In genomic region chr22:35891442-35891841, GRCh38 we compare ENCODE assay signal across 16 cellular contexts.
A peak's percentile ranks its signal among the peaks of the same experiment; 100 is the strongest.
DNase-seq lines count a peak whose midpoint lies in the region; ATAC-seq and TF ChIP-seq lines count a peak whose summit lies in the region.
"Had no signal": no experiment of that assay in that cellular context is flagged by ENCODE, and none has a peak within 500 bp of the region (broad histone marks: within the 10 kb centered on the region; RNA-seq: fewer than 3 reads in every experiment).

No MANE protein-coding gene starts in this region.

- no peak for TF ChIP-seq EP300 in esophagus muscularis mucosa (IDR thresholded peaks at IDR 0.05)

- in situ Hi-C loops in gastrocnemius medialis (cut with MboI; ENCODE audit: low sequenced_read_pairs in 4 of 4) = no loop called here

- no TSS peak for BruUV-seq in A673 (replicated peaks; lab: Mats Ljungman, UMichigan)

- H3K27ac ChIP-seq in A673 (ENCODE audit: low read depth, low read length, poor library complexity, severe bottlenecking) (peak overlapping the region; percentile 8), HEK293 (ENCODE audit: extremely low read depth, low read depth, low read length) (no peak overlapping the region), esophagus muscularis mucosa (replicated peaks in 1 of 4) (peak overlapping the region; percentile 83 to 87 (median 85)), gastrocnemius medialis (peak overlapping the region in 3 of 4 donors; percentile 79 to 88 (median 86)), esophagus squamous epithelium (peak overlapping the region in 2 of 4 donors; percentile 89 to 90)
- H3K27ac ChIP-seq: RWPE1, SJCRH30 had no signal

- TF ChIP-seq CTCF in A673 (conservative IDR thresholded peaks at IDR 0.05; ENCODE audit: low read depth, low read length) (no peak), HEK293 (tag by site-specific recombination; IDR thresholded peaks at IDR 0.05) (no peak), esophagus muscularis mucosa (IDR thresholded peaks at IDR 0.05) (no peak), gastrocnemius medialis (IDR thresholded peaks at IDR 0.05 in 4 of 5, conservative IDR thresholded peaks at IDR 0.05 in 1 of 5) (no peak), esophagus squamous epithelium (IDR thresholded peaks at IDR 0.05) (no peak)

- CTCF ChIA-PET in A673 (lab: Charles Lee) = no interaction called here
- CTCF ChIA-PET in HEK293 (lab: Yijun Ruan, JAX) = interaction anchor here (0.8 to 1.0 kb wide), 2 partner anchors 11 to 174 kb away, joined by 3 to 4 read pairs; no protein-coding TSS in a partner anchor

- POLR2A ChIA-PET in A673 (lab: Charles Lee; ENCODE audit: low non-redundant PET) (interaction anchor here (1.1 kb wide), 1 partner anchor 24 kb away, joined by 3 read pairs; no protein-coding TSS in a partner anchor), HEK293 (lab: Yijun Ruan, JAX) (no interaction called here)

- intact Hi-C loops in A673 (cut with micrococcal nuclease; ENCODE audit: unreplicated experiment) = no loop called here
- intact Hi-C loops in esophagus muscularis mucosa (cut with DNase I) = no loop called here
- intact Hi-C loops in gastrocnemius medialis (cut with DNase I; ENCODE audit: low total_unique reads) = no loop called here
- intact Hi-C loops in esophagus squamous epithelium (cut with DNase I) = no loop called here

- TF ChIP-seq POLR2A in esophagus muscularis mucosa (IDR thresholded peaks at IDR 0.05; ENCODE audit: low read depth) (no peak), gastrocnemius medialis (IDR thresholded peaks at IDR 0.05) (no peak), esophagus squamous epithelium (IDR thresholded peaks at IDR 0.05) (no peak)

- H3K36me3 ChIP-seq in A673 (ENCODE audit: insufficient read depth, low read length, poor library complexity, severe bottlenecking) (no peaks in the 10 kb centered on the region), HEK293 (ENCODE audit: control insufficient read depth in 2 of 2, insufficient read depth in 1 of 2, low read length in 2 of 2) (no peaks in the 10 kb centered on the region), esophagus muscularis mucosa (no peaks in the 10 kb centered on the region), gastrocnemius medialis (no peaks in the 10 kb centered on the region), esophagus squamous epithelium (no peaks in the 10 kb centered on the region)
- H3K36me3 ChIP-seq: SJCRH30 had no signal

- H3K27me3 ChIP-seq in A673 (replicated peaks; ENCODE audit: insufficient read depth, low read depth, low read length, poor library complexity) (no peaks in the 10 kb centered on the region), esophagus muscularis mucosa (no peaks in the 10 kb centered on the region), gastrocnemius medialis (no peaks in the 10 kb centered on the region), esophagus squamous epithelium (no peaks in the 10 kb centered on the region)
- H3K27me3 ChIP-seq: SJCRH30 had no signal

- WGBS in esophagus muscularis mucosa = 74% methylated on average over 1 of the region's 1 CpG
- WGBS in esophagus squamous epithelium, 2 donors = 64 to 85% methylated on average over 1 of the region's 1 CpG

- no peak for ATAC-seq in gastrocnemius medialis
- no peak for ATAC-seq in HG02588 (IDR thresholded peaks at IDR 0.05; ENCODE audit: unreplicated experiment)

- no peak for DNase-seq in A673 (ENCODE audit: low spot score)
- DNase-seq in esophagus muscularis mucosa (ENCODE audit: extremely low spot score) = no peak
- DNase-seq in gastrocnemius medialis = no peak
- no peak for DNase-seq in esophagus squamous epithelium (lab: John Stamatoyannopoulos, UW)
- no peak for DNase-seq in NCI-H345 treated with DMSO at 0.1 percent for 48 hours (lab: John Stamatoyannopoulos, UW; ENCODE audit: unreplicated experiment)
- DNase-seq: AML-193; CD4-positive, CD25-positive, alpha-beta regulatory T cell; GOT3; NCI-H1048; NCI-H1436 treated with DMSO at 0.1 percent for 48 hours; NCI-H2081 treated with DMSO at 0.1 percent for 48 hours; NK-92 treated with Interleukin-12 subunit alpha and Interleukin-12 subunit beta, amount 100 ng/mL, for 24 hours; SJCRH30 had no signal

- H3K4me3 ChIP-seq in A673 (ENCODE audit: low read depth, low read length, poor library complexity, severe bottlenecking) (no peak overlapping the region), HEK293 (ENCODE audit: low read depth, low read length) (no peak overlapping the region), esophagus muscularis mucosa (peak overlapping the region in 1 of 4 donors; percentile 55), gastrocnemius medialis (no peak overlapping the region), esophagus squamous epithelium (no peak overlapping the region)
- H3K4me3 ChIP-seq: SJCRH30 had no signal

- H3K9me3 ChIP-seq in A673 (ENCODE audit: low read depth, low read length, poor library complexity, severe bottlenecking) (no peaks in the 10 kb centered on the region), HEK293 (ENCODE audit: control insufficient read depth, insufficient read depth, low read depth, low read length) (no peaks in the 10 kb centered on the region), esophagus muscularis mucosa (no peaks in the 10 kb centered on the region), gastrocnemius medialis (no peaks in the 10 kb centered on the region), esophagus squamous epithelium (no peaks in the 10 kb centered on the region)
- H3K9me3 ChIP-seq: SJCRH30 had no signal

- peaks cover 50% of the 10 kb centered on the region for H3K4me1 ChIP-seq in A673 (ENCODE audit: insufficient read depth, low read length, poor library complexity, severe bottlenecking)
- peaks cover 23% of the 10 kb centered on the region for H3K4me1 ChIP-seq in HEK293 (ENCODE audit: control insufficient read depth, insufficient read depth, low read length)
- peaks cover 34 to 78% (median 63%) of the 10 kb centered on the region in 4 donors for H3K4me1 ChIP-seq in esophagus muscularis mucosa
- peaks cover 76 to 92% of the 10 kb centered on the region in 2 donors for H3K4me1 ChIP-seq in gastrocnemius medialis
- peaks cover 26 to 65% (median 37%) of the 10 kb centered on the region in 3 donors for H3K4me1 ChIP-seq in esophagus squamous epithelium

TF ChIP-seq in HEK293, 187 proteins besides CTCF, POLR2A, EP300 and RAD21 (continues in another document):
- TF ChIP-seq, protein P1, sequence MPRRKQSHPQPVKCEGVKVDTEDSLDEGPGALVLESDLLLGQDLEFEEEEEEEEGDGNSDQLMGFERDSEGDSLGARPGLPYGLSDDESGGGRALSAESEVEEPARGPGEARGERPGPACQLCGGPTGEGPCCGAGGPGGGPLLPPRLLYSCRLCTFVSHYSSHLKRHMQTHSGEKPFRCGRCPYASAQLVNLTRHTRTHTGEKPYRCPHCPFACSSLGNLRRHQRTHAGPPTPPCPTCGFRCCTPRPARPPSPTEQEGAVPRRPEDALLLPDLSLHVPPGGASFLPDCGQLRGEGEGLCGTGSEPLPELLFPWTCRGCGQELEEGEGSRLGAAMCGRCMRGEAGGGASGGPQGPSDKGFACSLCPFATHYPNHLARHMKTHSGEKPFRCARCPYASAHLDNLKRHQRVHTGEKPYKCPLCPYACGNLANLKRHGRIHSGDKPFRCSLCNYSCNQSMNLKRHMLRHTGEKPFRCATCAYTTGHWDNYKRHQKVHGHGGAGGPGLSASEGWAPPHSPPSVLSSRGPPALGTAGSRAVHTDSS (tag by site-specific recombination; IDR thresholded peaks at IDR 0.05) = no peak
- TF ChIP-seq ZNF248 (tag by site-specific recombination; IDR thresholded peaks at IDR 0.05) (no peak), ATF2 (tag by site-specific recombination; IDR thresholded peaks at IDR 0.05; ENCODE audit: low read depth) (0 out of 2 replicates have a peak, but pooled peaks have one; percentile 25), GLIS1 (tag by site-specific recombination; IDR thresholded peaks at IDR 0.05) (no peak), REPIN1 (tag by site-specific recombination; IDR thresholded peaks at IDR 0.05; ENCODE audit: low read depth) (no peak)
- TF ChIP-seq, protein P2, sequence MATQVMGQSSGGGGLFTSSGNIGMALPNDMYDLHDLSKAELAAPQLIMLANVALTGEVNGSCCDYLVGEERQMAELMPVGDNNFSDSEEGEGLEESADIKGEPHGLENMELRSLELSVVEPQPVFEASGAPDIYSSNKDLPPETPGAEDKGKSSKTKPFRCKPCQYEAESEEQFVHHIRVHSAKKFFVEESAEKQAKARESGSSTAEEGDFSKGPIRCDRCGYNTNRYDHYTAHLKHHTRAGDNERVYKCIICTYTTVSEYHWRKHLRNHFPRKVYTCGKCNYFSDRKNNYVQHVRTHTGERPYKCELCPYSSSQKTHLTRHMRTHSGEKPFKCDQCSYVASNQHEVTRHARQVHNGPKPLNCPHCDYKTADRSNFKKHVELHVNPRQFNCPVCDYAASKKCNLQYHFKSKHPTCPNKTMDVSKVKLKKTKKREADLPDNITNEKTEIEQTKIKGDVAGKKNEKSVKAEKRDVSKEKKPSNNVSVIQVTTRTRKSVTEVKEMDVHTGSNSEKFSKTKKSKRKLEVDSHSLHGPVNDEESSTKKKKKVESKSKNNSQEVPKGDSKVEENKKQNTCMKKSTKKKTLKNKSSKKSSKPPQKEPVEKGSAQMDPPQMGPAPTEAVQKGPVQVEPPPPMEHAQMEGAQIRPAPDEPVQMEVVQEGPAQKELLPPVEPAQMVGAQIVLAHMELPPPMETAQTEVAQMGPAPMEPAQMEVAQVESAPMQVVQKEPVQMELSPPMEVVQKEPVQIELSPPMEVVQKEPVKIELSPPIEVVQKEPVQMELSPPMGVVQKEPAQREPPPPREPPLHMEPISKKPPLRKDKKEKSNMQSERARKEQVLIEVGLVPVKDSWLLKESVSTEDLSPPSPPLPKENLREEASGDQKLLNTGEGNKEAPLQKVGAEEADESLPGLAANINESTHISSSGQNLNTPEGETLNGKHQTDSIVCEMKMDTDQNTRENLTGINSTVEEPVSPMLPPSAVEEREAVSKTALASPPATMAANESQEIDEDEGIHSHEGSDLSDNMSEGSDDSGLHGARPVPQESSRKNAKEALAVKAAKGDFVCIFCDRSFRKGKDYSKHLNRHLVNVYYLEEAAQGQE (tag by site-specific recombination; IDR thresholded peaks at IDR 0.05) = no peak
